12 cellular contexts compared by ENCODE assay signal in the genomic region with DNA sequence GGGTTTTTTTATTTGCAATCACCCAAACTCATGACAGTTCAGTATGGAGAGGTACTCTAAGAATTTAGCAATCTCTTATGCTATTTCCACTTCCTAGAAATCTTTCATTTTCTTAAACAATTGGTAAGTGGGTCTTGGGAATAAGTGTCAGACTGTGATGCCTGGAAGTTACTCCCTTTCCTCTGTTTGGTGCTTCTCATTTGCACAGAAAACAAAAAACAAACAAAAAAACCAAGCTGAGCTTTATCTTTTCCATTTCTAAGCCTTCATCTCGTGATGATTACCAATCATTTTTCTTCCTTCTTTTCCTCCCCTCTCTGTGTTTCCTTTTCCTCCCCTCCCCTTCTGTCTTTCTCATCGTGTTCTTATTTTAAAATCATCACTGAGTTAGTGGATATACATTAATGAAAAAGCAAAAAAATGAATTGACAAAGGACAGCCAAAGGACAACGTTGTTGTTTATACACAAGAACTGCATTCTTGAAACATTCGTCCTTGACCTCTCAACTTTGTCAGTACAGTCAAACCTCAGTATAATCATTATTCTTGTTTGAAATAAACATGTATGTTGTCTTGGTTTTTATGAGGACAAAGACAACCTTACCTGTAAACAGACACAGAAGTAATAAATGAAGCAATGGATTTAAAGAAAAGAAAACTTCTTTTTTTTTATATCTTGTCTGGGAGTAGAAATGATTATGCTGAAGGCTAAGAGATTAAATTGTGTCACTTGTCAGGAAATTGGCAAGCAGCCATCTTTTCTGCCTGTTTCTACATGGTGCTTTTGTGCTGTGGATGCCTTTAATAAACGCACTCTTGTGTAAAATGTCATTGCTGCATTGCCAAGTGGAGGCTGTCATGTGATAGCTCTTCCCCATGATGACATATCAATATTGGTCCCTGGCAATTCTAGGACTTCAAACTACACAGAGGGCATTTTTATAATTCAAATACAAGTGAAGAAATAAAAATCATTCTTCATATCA.
A peak's percentile ranks its signal among the peaks of the same experiment; 100 is the strongest.
DNase-seq lines count a peak whose midpoint lies in the region; ATAC-seq, FAIRE-seq and TF ChIP-seq lines count a peak whose summit lies in the region.
"Had no signal": no experiment of that assay in that cellular context is flagged by ENCODE, and none has a peak within 500 bp of the region (broad histone marks: within the 10 kb centered on the region; RNA-seq: fewer than 3 reads in every experiment).

No MANE protein-coding gene starts in this region.

- intact Hi-C loops in left ventricle myocardium superior (cut with micrococcal nuclease): no loop called here
- intact Hi-C loops in right cardiac atrium (cut with DNase I): no loop called here

- peaks cover 7% of the 10 kb centered on the region in 2 donors for H3K9me3 Mint-ChIP-seq in effector memory CD8-positive, alpha-beta T cell
- H3K9me3 Mint-ChIP-seq in osteocyte (ENCODE audit: unreplicated experiment): no peaks in the 10 kb centered on the region

- H3K27me3 Mint-ChIP-seq in effector memory CD8-positive, alpha-beta T cell: no peaks in the 10 kb centered on the region
- no peaks in the 10 kb centered on the region for H3K27me3 Mint-ChIP-seq in osteocyte (ENCODE audit: unreplicated experiment)

- ATAC-seq in left ventricle myocardium superior (peak; percentile 15), right cardiac atrium (no peak)
- ATAC-seq in effector memory CD8-positive, alpha-beta T cell (replicated peaks): no peak
- ATAC-seq: sciatic nerve had no signal

- WGBS in right cardiac atrium: 22% methylated on average over 5 of the region's 5 CpGs

- H3K9me3 ChIP-seq in right cardiac atrium (ENCODE audit: control insufficient read depth, low read length): no peaks in the 10 kb centered on the region

- H3K27ac ChIP-seq in right cardiac atrium (ENCODE audit: low read length): no peak overlapping the region

- no peaks in the 10 kb centered on the region for H3K27me3 ChIP-seq in right cardiac atrium (ENCODE audit: control insufficient read depth, insufficient read depth)

- H3K4me1 ChIP-seq in right cardiac atrium (ENCODE audit: control insufficient read depth, insufficient read depth, low read length): no peaks in the 10 kb centered on the region

- H3K4me1 Mint-ChIP-seq in effector memory CD8-positive, alpha-beta T cell (ENCODE audit: low read depth in 2 of 2): no peaks in the 10 kb centered on the region
- no peaks in the 10 kb centered on the region for H3K4me1 Mint-ChIP-seq in osteocyte (ENCODE audit: unreplicated experiment)

- peak overlapping the region in 1 of 2 donors; percentile 75 for H3K27ac Mint-ChIP-seq in effector memory CD8-positive, alpha-beta T cell
- H3K27ac Mint-ChIP-seq in osteocyte (ENCODE audit: unreplicated experiment): no peak overlapping the region

- in situ Hi-C loops in GM13977 (cut with MboI; ENCODE audit: low pct_unique_long_range_greater_than_20kb, low sequenced_read_pairs, unreplicated experiment): no loop called here

- no peak for DNase-seq in left ventricle myocardium superior
- no peak for DNase-seq in right cardiac atrium
- peak; percentile 79 to 85 for DNase-seq in SHP77 (lab: John Stamatoyannopoulos, UW)
- DNase-seq in effector memory CD8-positive, alpha-beta T cell: no peak
- DNase-seq in GM13977 (ENCODE audit: low spot score): no peak
- DNase-seq in cortex of kidney (lab: John Stamatoyannopoulos, UW): no peak
- DNase-seq in osteocyte (ENCODE audit: extremely low spot score, unreplicated experiment): no peak
- DNase-seq: ACHN; effector CD8-positive, alpha-beta T cell had no signal

- FAIRE-seq in islet of Langerhans (lab: Jason Lieb, UNC): peak; percentile 89
- FAIRE-seq: GM18507 had no signal

- no peak overlapping the region for H3K4me3 Mint-ChIP-seq in effector memory CD8-positive, alpha-beta T cell
- no peak overlapping the region for H3K4me3 Mint-ChIP-seq in osteocyte (ENCODE audit: unreplicated experiment)

- TF ChIP-seq CTCF in GM13977 (IDR thresholded peaks at IDR 0.05; ENCODE audit: extremely low read depth, insufficient read depth, missing control alignments): no peak
- no peak for TF ChIP-seq CTCF in osteocyte (IDR thresholded peaks at IDR 0.05)

- no peaks in the 10 kb centered on the region for H3K36me3 Mint-ChIP-seq in effector memory CD8-positive, alpha-beta T cell (ENCODE audit: insufficient read depth)
- H3K36me3 Mint-ChIP-seq in osteocyte (ENCODE audit: unreplicated experiment): no peaks in the 10 kb centered on the region

- H3K4me3 ChIP-seq in right cardiac atrium (ENCODE audit: low read length): no peak overlapping the region

Comparison
In these comparisons a context has a peak if more than half of its experiments do, and no peak if none do; other contexts are left out.
1. DNase-seq: peak in SHP77 (2 of 2); none in left ventricle myocardium superior (single experiment), right cardiac atrium (0 of 3), effector memory CD8-positive, alpha-beta T cell (0 of 3), GM13977 (single experiment), cortex of kidney (single experiment) and osteocyte (single experiment).